Comparison of ENCODE assay signal across 13 cellular contexts in genomic region chr10:348456-348855, GRCh38.
DNase-seq lines count a peak whose midpoint lies in the region; ATAC-seq and TF ChIP-seq lines count a peak whose summit lies in the region.
"Had no signal": no experiment of that assay in that cellular context is flagged by ENCODE, and none has a peak within 500 bp of the region (broad histone marks: within the 10 kb centered on the region; RNA-seq: fewer than 3 reads in every experiment).

No MANE protein-coding gene starts in this region.

- H3T11ph ChIP-seq in H9 (ENCODE audit: low read length): no peak overlapping the region

- H3K36me3 ChIP-seq in osteoblast (ENCODE audit: insufficient read depth, low read length) (peaks cover 34% of the 10 kb centered on the region), upper lobe of right lung (peaks cover 19% of the 10 kb centered on the region)

- DNase-seq in activated CD8-positive, alpha-beta memory T cell treated with anti-CD3 and anti-CD28 coated beads, Interleukin-2, amount 50 U/mL, for 48 hours: peak; percentile 32
- DNase-seq in activated CD8-positive, alpha-beta memory T cell treated with anti-CD3 and anti-CD28 coated beads for 24 hours: no peak
- DNase-seq in H9 (peak; percentile 12), osteoblast (ENCODE audit: insufficient read length, low spot score, missing footprints) (peak; percentile 23), upper lobe of right lung (peak; percentile 61), OCI-M1 (lab: John Stamatoyannopoulos, UW) (no peak), T-helper 17 cell (no peak)
- DNase-seq: 8988T; AML-193; CD4-positive, CD25-positive, alpha-beta regulatory T cell; DMS53; GF-D8 had no signal

- H3K79me2 ChIP-seq in H9 (ENCODE audit: insufficient read depth, low read length): no peaks in the 10 kb centered on the region
- peaks cover 3% of the 10 kb centered on the region for H3K79me2 ChIP-seq in osteoblast (ENCODE audit: insufficient read depth, low read length)

- no peak overlapping the region for H3K23ac ChIP-seq in H9 (ENCODE audit: insufficient read length, low read depth, low read length)

- H2BK20ac ChIP-seq in H9 (ENCODE audit: low read depth, low read length, poor library complexity, severe bottlenecking): no peak overlapping the region

- H3K4me3 ChIP-seq in osteoblast (ENCODE audit: insufficient read depth, low read length): no peak overlapping the region
- no peak overlapping the region for H3K4me3 ChIP-seq in upper lobe of right lung
- H3K4me3 ChIP-seq: BLaER1 had no signal

- no peak overlapping the region for H4K5ac ChIP-seq in H9 (ENCODE audit: insufficient read length, low read depth, low read length)

- no peak overlapping the region for H3K14ac ChIP-seq in H9 (ENCODE audit: insufficient read depth, low read length)

- intact Hi-C loops in upper lobe of right lung (cut with DNase I): no loop called here

- no peak overlapping the region for H3K4me2 ChIP-seq in H9 (ENCODE audit: insufficient read depth, insufficient read length, low read length)
- no peak overlapping the region for H3K4me2 ChIP-seq in osteoblast (ENCODE audit: insufficient read depth, low read length)
- H3K4me2 ChIP-seq: BLaER1 had no signal

- no peak overlapping the region for H2AFZ ChIP-seq in H9 (ENCODE audit: low read length)
- H2AFZ ChIP-seq in osteoblast (ENCODE audit: low read length): no peak overlapping the region

- H2AK5ac ChIP-seq in H9 (ENCODE audit: insufficient read length, low read length): no peak overlapping the region

- no peak overlapping the region for H4K8ac ChIP-seq in H9 (replicated peaks; ENCODE audit: insufficient read length, low read depth, low read length)

- no peak overlapping the region for H3K4ac ChIP-seq in H9 (ENCODE audit: low read depth, low read length)

- H2BK120ac ChIP-seq in H9 (ENCODE audit: low read depth, low read length, poor library complexity, severe bottlenecking): no peak overlapping the region

- H3K56ac ChIP-seq in H9 (ENCODE audit: insufficient read length, low read depth, low read length): no peak overlapping the region

- H3K18ac ChIP-seq in H9 (ENCODE audit: insufficient read length, low read depth, low read length): no peak overlapping the region

- H3K36me3 Mint-ChIP-seq in H9 (ENCODE audit: insufficient read depth in 1 of 3, low read depth in 3 of 3) (peaks cover 9 to 16% (median 13%) of the 10 kb centered on the region in 3 experiments; a peak in 6 of 7 replicates), T-helper 17 cell (ENCODE audit: low read depth) (no peaks in the 10 kb centered on the region)

- no peaks in the 10 kb centered on the region for H3K9me3 ChIP-seq in H9 (ENCODE audit: control insufficient read depth, low read depth, low read length)
- no peaks in the 10 kb centered on the region for H3K9me3 ChIP-seq in osteoblast (ENCODE audit: low read depth, low read length)
- no peaks in the 10 kb centered on the region for H3K9me3 ChIP-seq in upper lobe of right lung
- H3K9me3 ChIP-seq in T-helper 17 cell (ENCODE audit: control insufficient read depth, low read length, poor library complexity, severe bottlenecking): no peaks in the 10 kb centered on the region

- no peak overlapping the region for H3K27ac Mint-ChIP-seq in H9
- H3K27ac Mint-ChIP-seq in T-helper 17 cell: no peak overlapping the region
- H3K27ac Mint-ChIP-seq: CD4-positive, CD25-positive, alpha-beta regulatory T cell had no signal

- WGBS in H9 (ENCODE audit: extremely low coverage, insufficient read length, low lambda C conversion rate): no CpG with 5 or more reads among the region's 17 CpGs

- no peak overlapping the region for H2BK5ac ChIP-seq in H9 (ENCODE audit: insufficient read length, low read length)

- H3K4me1 ChIP-seq in H9 (ENCODE audit: insufficient read depth, low read length): no peaks in the 10 kb centered on the region
- no peaks in the 10 kb centered on the region for H3K4me1 ChIP-seq in osteoblast (ENCODE audit: insufficient read depth, low read length)
- no peaks in the 10 kb centered on the region for H3K4me1 ChIP-seq in upper lobe of right lung
- H3K4me1 ChIP-seq: BLaER1 had no signal

- no peak overlapping the region for H3K9ac ChIP-seq in H9 (ENCODE audit: extremely low read depth, insufficient read length, low read length)
- H3K9ac ChIP-seq: BLaER1 had no signal

- H3K27me3 ChIP-seq in H9 (ENCODE audit: insufficient read depth, low read length) (no peaks in the 10 kb centered on the region), osteoblast (ENCODE audit: insufficient read depth, low read length) (no peaks in the 10 kb centered on the region), upper lobe of right lung (no peaks in the 10 kb centered on the region)
- H3K27me3 ChIP-seq: BLaER1 had no signal

- H3K9me3 Mint-ChIP-seq in H9: no peaks in the 10 kb centered on the region

- H3K27ac ChIP-seq in H9 (ENCODE audit: insufficient read length, low read depth, low read length): no peak overlapping the region
- no peak overlapping the region for H3K27ac ChIP-seq in osteoblast (ENCODE audit: low read depth, low read length)
- no peak overlapping the region for H3K27ac ChIP-seq in upper lobe of right lung
- H3K27ac ChIP-seq: BLaER1 had no signal

- H4K91ac ChIP-seq in H9 (ENCODE audit: insufficient read length, low read depth, low read length): no peak overlapping the region

- no peaks in the 10 kb centered on the region for H3K79me1 ChIP-seq in H9 (ENCODE audit: insufficient read depth, low read depth, low read length, poor library complexity, severe bottlenecking)

- H2BK15ac ChIP-seq in H9 (ENCODE audit: low read depth, low read length): no peak overlapping the region

- TF ChIP-seq CTCF in H9 (conservative IDR thresholded peaks at IDR 0.05) (no peak), osteoblast (IDR thresholded peaks at IDR 0.05; ENCODE audit: extremely low read depth, low read depth, low read length) (no peak), upper lobe of right lung (IDR thresholded peaks at IDR 0.05) (no peak)

- H3K4me3 Mint-ChIP-seq in H9 (no peak overlapping the region), T-helper 17 cell (no peak overlapping the region)
- H3K4me3 Mint-ChIP-seq: CD4-positive, CD25-positive, alpha-beta regulatory T cell had no signal

- H3K27me3 Mint-ChIP-seq in H9 (ENCODE audit: low read depth) (no peaks in the 10 kb centered on the region), T-helper 17 cell (no peaks in the 10 kb centered on the region)
- H3K27me3 Mint-ChIP-seq: CD4-positive, CD25-positive, alpha-beta regulatory T cell had no signal

- H3K4me1 Mint-ChIP-seq in H9 (no peaks in the 10 kb centered on the region), T-helper 17 cell (peaks cover 8% of the 10 kb centered on the region)

- H2BK12ac ChIP-seq in H9 (ENCODE audit: insufficient read length, low read depth, low read length): no peak overlapping the region

- H3K23me2 ChIP-seq in H9 (ENCODE audit: insufficient read length, low read depth, low read length, poor library complexity, severe bottlenecking): no peaks in the 10 kb centered on the region

- no peaks in the 10 kb centered on the region for H4K20me1 ChIP-seq in H9 (ENCODE audit: control insufficient read depth, insufficient read depth, insufficient read length)
- H4K20me1 ChIP-seq in osteoblast (ENCODE audit: insufficient read depth, low read length): no peaks in the 10 kb centered on the region
- H4K20me1 ChIP-seq: BLaER1 had no signal

- no peak for ATAC-seq in upper lobe of right lung
- no peak for ATAC-seq in T-helper 17 cell

Comparison
In these comparisons a context has a peak if more than half of its experiments do, and no peak if none do; other contexts are left out.
1. DNase-seq: peak in activated CD8-positive, alpha-beta memory T cell treated with anti-CD3 and anti-CD28 coated beads, Interleukin-2, amount 50 U/mL, for 48 hours (single experiment), H9 (single experiment), osteoblast (single experiment) and upper lobe of right lung (single experiment); none in activated CD8-positive, alpha-beta memory T cell treated with anti-CD3 and anti-CD28 coated beads for 24 hours (single experiment), OCI-M1 (single experiment) and T-helper 17 cell (0 of 3).